ENCODE assay signal across 20 cellular contexts in genomic region chr17:38564869-38565268, GRCh38. TPM values are rescaled to one million over a fixed set of nuclear protein-coding genes. Genes with fewer than 3 reads are reported as not detected.
DNase-seq lines count a peak whose midpoint lies in the region; ATAC-seq lines count a peak whose summit lies in the region.
"Had no signal": no experiment of that assay in that cellular context is flagged by ENCODE, and none has a peak within 500 bp of the region (broad histone marks: within the 10 kb centered on the region; RNA-seq: fewer than 3 reads in every experiment).

No MANE protein-coding gene starts in this region.

- no peak overlapping the region for H2AK5ac ChIP-seq in mesendoderm (ENCODE audit: low read length)

- H3K4me3 ChIP-seq in H7 (ENCODE audit: insufficient read depth, low read depth, low read length) (no peak overlapping the region), mesendoderm (ENCODE audit: low read length) (no peak overlapping the region)
- H3K4me3 ChIP-seq: esophagus squamous epithelium, lung, stomach, upper lobe of left lung had no signal

- H2BK120ac ChIP-seq in mesendoderm (ENCODE audit: low read depth, low read length): no peak overlapping the region

- H3K79me2 ChIP-seq in mesendoderm (ENCODE audit: control insufficient read depth, insufficient read depth, low read length): no peaks in the 10 kb centered on the region

- peak; percentile 77 for DNase-seq in H7
- peak; percentile 43 for DNase-seq in NCI-H2171 (lab: John Stamatoyannopoulos, UW)
- peak; percentile 77 for DNase-seq in mesendoderm
- no peak for DNase-seq in NCI-H1436 (lab: John Stamatoyannopoulos, UW)
- no peak for DNase-seq in KG1 (lab: John Stamatoyannopoulos, UW)
- DNase-seq: activated CD4-positive, alpha-beta T cell treated with anti-CD3 and anti-CD28 coated beads for 48 hours; cortex of kidney; endodermal cell; esophagus squamous epithelium; NCI-H1048; NCI-H187; stomach; T-helper 2 cell; upper lobe of left lung had no signal

- ATAC-seq in GM21423 (IDR thresholded peaks at IDR 0.05; ENCODE audit: unreplicated experiment) (no peak), HG03457 (IDR thresholded peaks at IDR 0.05; ENCODE audit: unreplicated experiment) (no peak)

- no peak overlapping the region for H3K23ac ChIP-seq in mesendoderm (ENCODE audit: low read length)

- H4K8ac ChIP-seq in mesendoderm (ENCODE audit: low read depth, low read length): no peak overlapping the region

- H3K9ac ChIP-seq in mesendoderm (ENCODE audit: low read length): no peak overlapping the region

- H3K56ac ChIP-seq in mesendoderm (ENCODE audit: low read length): no peak overlapping the region

- H3K27me3 ChIP-seq in H7 (ENCODE audit: control insufficient read depth, insufficient read depth, low read length) (peaks cover 97% of the 10 kb centered on the region), mesendoderm (ENCODE audit: insufficient read depth, low read length, poor library complexity) (peaks cover 45% of the 10 kb centered on the region)

- H2BK5ac ChIP-seq in mesendoderm (ENCODE audit: low read length): no peak overlapping the region

- no peak overlapping the region for H2BK15ac ChIP-seq in mesendoderm (replicated peaks; ENCODE audit: low read depth)

- no peak overlapping the region for H4K5ac ChIP-seq in mesendoderm (ENCODE audit: low read length)

- peak overlapping the region; percentile 89 for H3K27ac ChIP-seq in cingulate gyrus (ENCODE audit: low read depth, low read length)
- no peak overlapping the region for H3K27ac ChIP-seq in mesendoderm (ENCODE audit: low read depth, low read length)
- H3K27ac ChIP-seq: esophagus squamous epithelium, stomach, upper lobe of left lung had no signal

- no peaks in the 10 kb centered on the region for H3K79me1 ChIP-seq in mesendoderm (ENCODE audit: low read length)

- H3K4ac ChIP-seq in mesendoderm (ENCODE audit: low read depth, low read length): no peak overlapping the region

- H3K36me3 ChIP-seq in H7 (replicated peaks; ENCODE audit: control insufficient read depth, insufficient read depth, low read length) (no peaks in the 10 kb centered on the region), mesendoderm (ENCODE audit: control insufficient read depth, insufficient read depth, low read length) (no peaks in the 10 kb centered on the region)
- H3K36me3 ChIP-seq: esophagus squamous epithelium, stomach, upper lobe of left lung had no signal

- no peak overlapping the region for H3K4me2 ChIP-seq in mesendoderm (ENCODE audit: low read length)

- H3K18ac ChIP-seq in mesendoderm (ENCODE audit: low read length): no peak overlapping the region

- H3K4me1 ChIP-seq in mesendoderm (ENCODE audit: control insufficient read depth, low read depth, low read length): peaks cover 6% of the 10 kb centered on the region

- no CpG with 5 or more reads among the region's 6 CpGs for WGBS in mesendoderm (ENCODE audit: extremely low coverage, insufficient coverage, low lambda C conversion rate)

RNA-seq across cellular contexts. Expression of gene SRCIN1, which starts 40.9 kb away (rescaled TPM):
- total RNA-seq in H7 (2014; rRNA removed; shearing (Covaris generic)): 2.3 TPM in 2 replicates
- polyA plus RNA-seq in mesendoderm (2013, experiment 1 of 2): 1.5 TPM
- 0.97 TPM for polyA plus RNA-seq in mesendoderm (2013, experiment 2 of 2)
- total RNA-seq: RPMI7951 had no signal
- polyA plus RNA-seq: CD4-positive, alpha-beta memory T cell had no signal

Comparison
In these comparisons a context has a peak if more than half of its experiments do, and no peak if none do; other contexts are left out.
1. DNase-seq: peak in H7 (single experiment), NCI-H2171 (single experiment) and mesendoderm (single experiment); none in NCI-H1436 (single experiment) and KG1 (single experiment).